ENCODE assay signal across 2 cellular contexts in the genomic region with DNA sequence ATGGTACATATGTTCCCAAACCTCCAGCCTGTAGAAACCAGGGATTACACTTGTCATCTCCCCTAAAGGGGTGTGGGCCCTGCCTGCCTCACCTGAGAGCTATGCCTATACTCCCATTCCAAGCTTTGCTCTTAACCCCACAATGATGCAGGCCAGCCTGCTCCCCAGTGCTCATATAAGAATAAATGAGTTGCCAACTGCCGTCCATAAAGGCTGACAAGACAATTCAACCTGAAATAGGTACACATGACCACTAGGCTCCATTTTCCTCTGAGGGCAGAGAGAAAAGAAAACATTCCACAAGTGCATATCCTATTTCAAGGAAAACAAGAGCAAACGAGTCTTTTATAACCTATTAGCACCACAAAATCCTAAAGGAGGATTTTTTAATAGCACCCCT.
TF ChIP-seq lines count a peak whose summit lies in the region.

No MANE protein-coding gene starts in this region.

TF ChIP-seq in GM23338, 12 proteins besides CTCF, POLR2A, EP300 and RAD21 (continues in another document):
- TF ChIP-seq, protein P1, sequence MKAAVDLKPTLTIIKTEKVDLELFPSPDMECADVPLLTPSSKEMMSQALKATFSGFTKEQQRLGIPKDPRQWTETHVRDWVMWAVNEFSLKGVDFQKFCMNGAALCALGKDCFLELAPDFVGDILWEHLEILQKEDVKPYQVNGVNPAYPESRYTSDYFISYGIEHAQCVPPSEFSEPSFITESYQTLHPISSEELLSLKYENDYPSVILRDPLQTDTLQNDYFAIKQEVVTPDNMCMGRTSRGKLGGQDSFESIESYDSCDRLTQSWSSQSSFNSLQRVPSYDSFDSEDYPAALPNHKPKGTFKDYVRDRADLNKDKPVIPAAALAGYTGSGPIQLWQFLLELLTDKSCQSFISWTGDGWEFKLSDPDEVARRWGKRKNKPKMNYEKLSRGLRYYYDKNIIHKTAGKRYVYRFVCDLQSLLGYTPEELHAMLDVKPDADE (IDR thresholded peaks at IDR 0.05), result no peak
- TF ChIP-seq STAT1 (IDR thresholded peaks at IDR 0.05; ENCODE audit: unreplicated experiment) (no peak), ZNF331 (CRISPR knock-in tag; IDR thresholded peaks at IDR 0.05; ENCODE audit: low read depth) (no peak), JUNB (IDR thresholded peaks at IDR 0.05; ENCODE audit: unreplicated experiment) (no peak), NANOG (IDR thresholded peaks at IDR 0.05; ENCODE audit: borderline replicate concordance) (no peak), EZH2phosphoT487 (IDR thresholded peaks at IDR 0.05; ENCODE audit: unreplicated experiment) (no peak), ZNF114 (CRISPR knock-in tag; IDR thresholded peaks at IDR 0.05) (no peak), POLR2AphosphoS5 (IDR thresholded peaks at IDR 0.05; ENCODE audit: low read depth) (no peak; the same call in 1 of the 2 replicates)
- TF ChIP-seq, protein P2, sequence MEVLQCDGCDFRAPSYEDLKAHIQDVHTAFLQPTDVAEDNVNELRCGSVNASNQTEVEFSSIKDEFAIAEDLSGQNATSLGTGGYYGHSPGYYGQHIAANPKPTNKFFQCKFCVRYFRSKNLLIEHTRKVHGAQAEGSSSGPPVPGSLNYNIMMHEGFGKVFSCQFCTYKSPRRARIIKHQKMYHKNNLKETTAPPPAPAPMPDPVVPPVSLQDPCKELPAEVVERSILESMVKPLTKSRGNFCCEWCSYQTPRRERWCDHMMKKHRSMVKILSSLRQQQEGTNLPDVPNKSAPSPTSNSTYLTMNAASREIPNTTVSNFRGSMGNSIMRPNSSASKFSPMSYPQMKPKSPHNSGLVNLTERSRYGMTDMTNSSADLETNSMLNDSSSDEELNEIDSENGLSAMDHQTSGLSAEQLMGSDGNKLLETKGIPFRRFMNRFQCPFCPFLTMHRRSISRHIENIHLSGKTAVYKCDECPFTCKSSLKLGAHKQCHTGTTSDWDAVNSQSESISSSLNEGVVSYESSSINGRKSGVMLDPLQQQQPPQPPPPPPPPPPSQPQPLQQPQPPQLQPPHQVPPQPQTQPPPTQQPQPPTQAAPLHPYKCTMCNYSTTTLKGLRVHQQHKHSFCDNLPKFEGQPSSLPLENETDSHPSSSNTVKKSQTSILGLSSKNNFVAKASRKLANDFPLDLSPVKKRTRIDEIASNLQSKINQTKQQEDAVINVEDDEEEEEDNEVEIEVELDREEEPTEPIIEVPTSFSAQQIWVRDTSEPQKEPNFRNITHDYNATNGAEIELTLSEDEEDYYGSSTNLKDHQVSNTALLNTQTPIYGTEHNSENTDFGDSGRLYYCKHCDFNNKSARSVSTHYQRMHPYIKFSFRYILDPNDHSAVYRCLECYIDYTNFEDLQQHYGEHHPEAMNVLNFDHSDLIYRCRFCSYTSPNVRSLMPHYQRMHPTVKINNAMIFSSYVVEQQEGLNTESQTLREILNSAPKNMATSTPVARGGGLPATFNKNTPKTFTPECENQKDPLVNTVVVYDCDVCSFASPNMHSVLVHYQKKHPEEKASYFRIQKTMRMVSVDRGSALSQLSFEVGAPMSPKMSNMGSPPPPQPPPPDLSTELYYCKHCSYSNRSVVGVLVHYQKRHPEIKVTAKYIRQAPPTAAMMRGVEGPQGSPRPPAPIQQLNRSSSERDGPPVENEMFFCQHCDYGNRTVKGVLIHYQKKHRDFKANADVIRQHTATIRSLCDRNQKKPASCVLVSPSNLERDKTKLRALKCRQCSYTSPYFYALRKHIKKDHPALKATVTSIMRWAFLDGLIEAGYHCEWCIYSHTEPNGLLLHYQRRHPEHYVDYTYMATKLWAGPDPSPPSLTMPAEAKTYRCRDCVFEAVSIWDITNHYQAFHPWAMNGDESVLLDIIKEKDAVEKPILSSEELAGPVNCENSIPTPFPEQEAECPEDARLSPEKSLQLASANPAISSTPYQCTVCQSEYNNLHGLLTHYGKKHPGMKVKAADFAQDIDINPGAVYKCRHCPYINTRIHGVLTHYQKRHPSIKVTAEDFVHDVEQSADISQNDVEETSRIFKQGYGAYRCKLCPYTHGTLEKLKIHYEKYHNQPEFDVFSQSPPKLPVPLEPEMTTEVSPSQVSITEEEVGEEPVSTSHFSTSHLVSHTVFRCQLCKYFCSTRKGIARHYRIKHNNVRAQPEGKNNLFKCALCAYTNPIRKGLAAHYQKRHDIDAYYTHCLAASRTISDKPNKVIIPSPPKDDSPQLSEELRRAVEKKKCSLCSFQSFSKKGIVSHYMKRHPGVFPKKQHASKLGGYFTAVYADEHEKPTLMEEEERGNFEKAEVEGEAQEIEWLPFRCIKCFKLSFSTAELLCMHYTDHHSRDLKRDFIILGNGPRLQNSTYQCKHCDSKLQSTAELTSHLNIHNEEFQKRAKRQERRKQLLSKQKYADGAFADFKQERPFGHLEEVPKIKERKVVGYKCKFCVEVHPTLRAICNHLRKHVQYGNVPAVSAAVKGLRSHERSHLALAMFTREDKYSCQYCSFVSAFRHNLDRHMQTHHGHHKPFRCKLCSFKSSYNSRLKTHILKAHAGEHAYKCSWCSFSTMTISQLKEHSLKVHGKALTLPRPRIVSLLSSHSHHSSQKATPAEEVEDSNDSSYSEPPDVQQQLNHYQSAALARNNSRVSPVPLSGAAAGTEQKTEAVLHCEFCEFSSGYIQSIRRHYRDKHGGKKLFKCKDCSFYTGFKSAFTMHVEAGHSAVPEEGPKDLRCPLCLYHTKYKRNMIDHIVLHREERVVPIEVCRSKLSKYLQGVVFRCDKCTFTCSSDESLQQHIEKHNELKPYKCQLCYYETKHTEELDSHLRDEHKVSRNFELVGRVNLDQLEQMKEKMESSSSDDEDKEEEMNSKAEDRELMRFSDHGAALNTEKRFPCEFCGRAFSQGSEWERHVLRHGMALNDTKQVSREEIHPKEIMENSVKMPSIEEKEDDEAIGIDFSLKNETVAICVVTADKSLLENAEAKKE (CRISPR knock-in tag; IDR thresholded peaks at IDR 0.05), result no peak
- TF ChIP-seq, protein P3, sequence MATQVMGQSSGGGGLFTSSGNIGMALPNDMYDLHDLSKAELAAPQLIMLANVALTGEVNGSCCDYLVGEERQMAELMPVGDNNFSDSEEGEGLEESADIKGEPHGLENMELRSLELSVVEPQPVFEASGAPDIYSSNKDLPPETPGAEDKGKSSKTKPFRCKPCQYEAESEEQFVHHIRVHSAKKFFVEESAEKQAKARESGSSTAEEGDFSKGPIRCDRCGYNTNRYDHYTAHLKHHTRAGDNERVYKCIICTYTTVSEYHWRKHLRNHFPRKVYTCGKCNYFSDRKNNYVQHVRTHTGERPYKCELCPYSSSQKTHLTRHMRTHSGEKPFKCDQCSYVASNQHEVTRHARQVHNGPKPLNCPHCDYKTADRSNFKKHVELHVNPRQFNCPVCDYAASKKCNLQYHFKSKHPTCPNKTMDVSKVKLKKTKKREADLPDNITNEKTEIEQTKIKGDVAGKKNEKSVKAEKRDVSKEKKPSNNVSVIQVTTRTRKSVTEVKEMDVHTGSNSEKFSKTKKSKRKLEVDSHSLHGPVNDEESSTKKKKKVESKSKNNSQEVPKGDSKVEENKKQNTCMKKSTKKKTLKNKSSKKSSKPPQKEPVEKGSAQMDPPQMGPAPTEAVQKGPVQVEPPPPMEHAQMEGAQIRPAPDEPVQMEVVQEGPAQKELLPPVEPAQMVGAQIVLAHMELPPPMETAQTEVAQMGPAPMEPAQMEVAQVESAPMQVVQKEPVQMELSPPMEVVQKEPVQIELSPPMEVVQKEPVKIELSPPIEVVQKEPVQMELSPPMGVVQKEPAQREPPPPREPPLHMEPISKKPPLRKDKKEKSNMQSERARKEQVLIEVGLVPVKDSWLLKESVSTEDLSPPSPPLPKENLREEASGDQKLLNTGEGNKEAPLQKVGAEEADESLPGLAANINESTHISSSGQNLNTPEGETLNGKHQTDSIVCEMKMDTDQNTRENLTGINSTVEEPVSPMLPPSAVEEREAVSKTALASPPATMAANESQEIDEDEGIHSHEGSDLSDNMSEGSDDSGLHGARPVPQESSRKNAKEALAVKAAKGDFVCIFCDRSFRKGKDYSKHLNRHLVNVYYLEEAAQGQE (IDR thresholded peaks at IDR 0.05; ENCODE audit: unreplicated experiment), result no peak

TF ChIP-seq in K562, 482 proteins besides CTCF, POLR2A, EP300 and RAD21:
- TF ChIP-seq C11orf30 (IDR thresholded peaks at IDR 0.05; ENCODE audit: low read depth) (peak; percentile 8; the same call in 1 of the 2 replicates), FOXK2 (conservative IDR thresholded peaks at IDR 0.05 in 1 of 2, IDR thresholded peaks at IDR 0.05 in 1 of 2; ENCODE audit: low read depth in 2 of 2) (no peak), MAFG (tag; conservative IDR thresholded peaks at IDR 0.05) (no peak)
